8 cellular contexts compared by ENCODE assay signal in the genomic region with DNA sequence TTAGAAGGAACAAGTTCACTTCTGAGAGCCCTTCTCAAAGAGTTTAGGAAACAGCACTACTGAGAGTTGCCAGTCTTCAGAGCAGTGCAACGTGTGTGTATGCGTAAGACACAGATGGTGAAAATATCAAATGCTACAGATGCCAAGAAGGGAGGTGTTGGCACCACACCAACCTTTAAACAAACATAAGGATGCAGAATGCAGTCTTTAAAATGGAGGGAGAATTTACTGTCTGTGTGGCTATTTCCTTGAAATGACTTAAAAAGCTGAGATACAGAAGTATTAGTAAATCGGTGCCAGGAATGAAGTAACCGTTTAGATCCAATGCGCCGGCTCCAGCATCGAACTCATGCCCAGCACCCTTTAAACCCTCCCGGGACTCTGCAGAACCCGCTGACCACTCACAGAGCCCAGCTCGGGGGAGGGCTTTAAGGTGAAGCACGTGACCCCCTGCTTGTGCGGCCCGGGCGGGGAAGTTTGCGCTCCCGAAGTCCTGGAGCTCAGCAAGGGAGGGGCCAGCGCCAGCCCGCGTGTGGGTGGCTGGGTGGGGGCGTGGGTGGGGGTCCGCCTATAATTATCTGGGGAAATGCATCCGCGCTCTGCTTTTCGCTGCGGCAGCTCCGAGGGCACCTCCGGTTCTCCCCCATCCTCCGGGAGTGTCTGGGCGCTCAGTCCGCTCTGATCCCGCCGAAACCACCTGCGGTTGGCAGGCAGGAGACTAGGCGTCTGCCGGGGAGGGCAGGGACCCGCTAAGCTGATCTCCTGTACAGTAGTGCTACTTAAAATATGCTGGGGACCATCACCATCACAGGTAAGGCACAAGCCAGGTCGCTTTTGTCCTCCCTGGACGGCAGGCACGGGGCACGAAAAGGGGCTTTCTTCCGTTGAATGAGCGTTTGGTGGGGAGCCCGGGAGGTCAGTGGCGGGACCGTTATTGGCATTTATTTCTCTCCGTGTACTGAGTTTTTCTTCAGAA.
DNase-seq lines count a peak whose midpoint lies in the region; ATAC-seq and TF ChIP-seq lines count a peak whose summit lies in the region.

No MANE protein-coding gene starts in this region.

- DNase-seq in HCT116 (ENCODE audit: low read depth, low spot score) = peak; percentile 78
- peak; percentile 68 for DNase-seq in SW480 (ENCODE audit: low spot score)
- peak; percentile 78 for DNase-seq in choroid plexus epithelial cell (ENCODE audit: low read depth)
- DNase-seq in kidney tubule cell (ENCODE audit: low spot score) = peak; percentile 79
- DNase-seq in stimulated activated naive CD8-positive, alpha-beta T cell treated with anti-CD3 and anti-CD28 coated beads, Interleukin-15, Interleukin-2, amounts not matched to agents 100 U/mL and 50 U/mL, for 24 hours = peak; percentile 25
- no peak for DNase-seq in cortex of kidney (lab: John Stamatoyannopoulos, UW)

- H3K9me2 ChIP-seq in HCT116 (ENCODE audit: insufficient read depth) = no peaks in the 10 kb centered on the region

- CTCF ChIA-PET in HCT116 (lab: Charles Lee) = interaction anchor here (0.6 to 3.5 kb wide), 21 partner anchors 8 to 508 kb away, joined by 3 to 60 read pairs (median 5); no protein-coding TSS in a partner anchor

- ATAC-seq in HCT116 = peak; percentile 74
- ATAC-seq in stimulated activated naive CD8-positive, alpha-beta T cell treated with anti-CD3 and anti-CD28 coated beads, Interleukin-15, Interleukin-2, amounts not matched to agents 100 U/mL and 50 U/mL, for 24 hours = peak; percentile 55
- no peak for ATAC-seq in GM18907 (IDR thresholded peaks at IDR 0.05; ENCODE audit: unreplicated experiment)

- RAD21 ChIA-PET in HCT116 (lab: Charles Lee; ENCODE audit: low non-redundant PET in 1 of 2, low total read pairs in 2 of 2, uncharacterized antibody in 2 of 2, unreplicated experiment in 2 of 2) = interaction anchor here (0.7 to 2.2 kb wide), 7 partner anchors 8 to 433 kb away, joined by 3 to 28 read pairs (median 6); no protein-coding TSS in a partner anchor

- peak overlapping the region; percentile 93 for H3K4me3 ChIP-seq in ACC112 (ENCODE audit: low read depth, low read length)
- H3K4me3 ChIP-seq in HCT116 (replicated peaks in 1 of 2; ENCODE audit: low read depth in 1 of 2, low read length in 2 of 2) = peak overlapping the region; percentile 60 to 75
- H3K4me3 ChIP-seq in choroid plexus epithelial cell (ENCODE audit: low read depth, low read length) = peak overlapping the region; percentile 69

- no peak for TF ChIP-seq POLR2A in HCT116 (IDR thresholded peaks at IDR 0.05; ENCODE audit: borderline replicate concordance, extremely low read depth, insufficient read depth, insufficient read length)

- peaks cover 42% of the 10 kb centered on the region for H3K4me1 ChIP-seq in ACC112 (ENCODE audit: control insufficient read depth, insufficient read depth, low read length, unreplicated experiment)
- H3K4me1 ChIP-seq in HCT116 (ENCODE audit: control insufficient read depth in 1 of 2, insufficient read depth in 2 of 2, low read length in 2 of 2) = peaks cover 26 to 89% of the 10 kb centered on the region in 2 experiments

- H3K9ac ChIP-seq in HCT116 (ENCODE audit: low read length) = peak overlapping the region; percentile 75

- POLR2A ChIA-PET in HCT116 (lab: Charles Lee) = interaction anchor here (0.6 to 7.7 kb wide), 36 partner anchors 8 to 500 kb away, joined by 3 to 75 read pairs (median 5); no protein-coding TSS in a partner anchor

- TF ChIP-seq RAD21 in HCT116 (IDR thresholded peaks at IDR 0.05; ENCODE audit: low read depth) = no peak

- TF ChIP-seq CTCF in HCT116 (IDR thresholded peaks at IDR 0.05 in 2 of 3, conservative IDR thresholded peaks at IDR 0.05 in 1 of 3; ENCODE audit: borderline replicate concordance in 1 of 3, insufficient read depth in 1 of 3, low read depth in 2 of 3, low read length in 2 of 3) = no peak
- TF ChIP-seq CTCF in choroid plexus epithelial cell (conservative IDR thresholded peaks at IDR 0.05; ENCODE audit: low read depth, low read length) = no peak

- peak overlapping the region; percentile 47 for H2AFZ ChIP-seq in ACC112 (ENCODE audit: low read length, unreplicated experiment)
- H2AFZ ChIP-seq in HCT116 (ENCODE audit: low read depth, low read length, poor library complexity, severe bottlenecking) = no peak overlapping the region

- H3K79me2 ChIP-seq in ACC112 (ENCODE audit: control insufficient read depth, insufficient read depth, low read length, unreplicated experiment) (peaks cover 75% of the 10 kb centered on the region), HCT116 (ENCODE audit: insufficient read depth, low read length) (peaks cover 99% of the 10 kb centered on the region)

- peak overlapping the region; percentile 92 for H3K27ac ChIP-seq in ACC112 (ENCODE audit: low read depth, low read length)
- peak overlapping the region; percentile 69 for H3K27ac ChIP-seq in HCT116 (ENCODE audit: low read depth, low read length)

- H3K4me2 ChIP-seq in HCT116 (ENCODE audit: low read length) = peak overlapping the region; percentile 74

- H3K36me3 ChIP-seq in ACC112 (ENCODE audit: insufficient read depth, low read length) = peaks cover 3% of the 10 kb centered on the region; the same call in 1 of the 2 replicates
- H3K36me3 ChIP-seq in HCT116 (ENCODE audit: control insufficient read depth in 1 of 2, insufficient read depth in 2 of 2, low read length in 2 of 2) = peaks cover 0 to 35% of the 10 kb centered on the region in 2 experiments; a peak in 2 of 4 replicates

- no peaks in the 10 kb centered on the region for H3K27me3 ChIP-seq in ACC112 (ENCODE audit: insufficient read depth, low read length)
- H3K27me3 ChIP-seq in HCT116 (ENCODE audit: insufficient read depth, low read length) = no peaks in the 10 kb centered on the region

- intact Hi-C loops in HCT116 (cut with micrococcal nuclease) = loop anchor here (2.0 to 5.0 kb wide), 2 partner anchors 263 to 433 kb away; no protein-coding TSS in a partner anchor

- peaks cover 18% of the 10 kb centered on the region; the same call in 1 of the 2 replicates for H4K20me1 ChIP-seq in HCT116 (ENCODE audit: insufficient read depth)

- H3K9me3 ChIP-seq in HCT116 (ENCODE audit: control insufficient read depth in 1 of 2, insufficient read depth in 1 of 2, low read depth in 1 of 2, low read length in 2 of 2) = no peaks in the 10 kb centered on the region

- no TSS peak for BruUV-seq in HCT116 (replicated peaks; lab: Mats Ljungman, UMichigan)

TF ChIP-seq in HCT116, 20 proteins besides CTCF, POLR2A, EP300 and RAD21:
- TF ChIP-seq, protein P1, sequence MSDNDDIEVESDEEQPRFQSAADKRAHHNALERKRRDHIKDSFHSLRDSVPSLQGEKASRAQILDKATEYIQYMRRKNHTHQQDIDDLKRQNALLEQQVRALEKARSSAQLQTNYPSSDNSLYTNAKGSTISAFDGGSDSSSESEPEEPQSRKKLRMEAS (IDR thresholded peaks at IDR 0.05) = peak; percentile 51; the same call in 1 of the 2 replicates
- TF ChIP-seq SP1 (IDR thresholded peaks at IDR 0.05; ENCODE audit: low read depth) (peak; percentile 47), TCF7L2 (IDR thresholded peaks at IDR 0.05; ENCODE audit: borderline replicate concordance, extremely low read depth, insufficient read depth, insufficient read length) (peak; percentile 80), EZH2phosphoT487 (IDR thresholded peaks at IDR 0.05; ENCODE audit: borderline replicate concordance) (no peak), CBX3 (IDR thresholded peaks at IDR 0.05; ENCODE audit: low read depth) (0 out of 2 replicates have a peak, but pooled peaks have one; percentile 50), POLR2AphosphoS5 (IDR thresholded peaks at IDR 0.05; ENCODE audit: low read depth, low read length) (peak; percentile 94), FOSL1 (IDR thresholded peaks at IDR 0.05; ENCODE audit: low read depth) (no peak), JUND (IDR thresholded peaks at IDR 0.05) (peak; percentile 14; the same call in 1 of the 2 replicates), ZFX (IDR thresholded peaks at IDR 0.05) (no peak), EZH2 (IDR thresholded peaks at IDR 0.05) (no peak), CEBPB (IDR thresholded peaks at IDR 0.05; ENCODE audit: low read depth) (no peak; the same call in 1 of the 2 replicates), SRF (IDR thresholded peaks at IDR 0.05; ENCODE audit: low read depth) (no peak), EGR1 (IDR thresholded peaks at IDR 0.05; ENCODE audit: low read depth) (peak; percentile 86), ELF1 (IDR thresholded peaks at IDR 0.05; ENCODE audit: borderline replicate concordance, low read depth) (no peak)
- TF ChIP-seq, protein P2, sequence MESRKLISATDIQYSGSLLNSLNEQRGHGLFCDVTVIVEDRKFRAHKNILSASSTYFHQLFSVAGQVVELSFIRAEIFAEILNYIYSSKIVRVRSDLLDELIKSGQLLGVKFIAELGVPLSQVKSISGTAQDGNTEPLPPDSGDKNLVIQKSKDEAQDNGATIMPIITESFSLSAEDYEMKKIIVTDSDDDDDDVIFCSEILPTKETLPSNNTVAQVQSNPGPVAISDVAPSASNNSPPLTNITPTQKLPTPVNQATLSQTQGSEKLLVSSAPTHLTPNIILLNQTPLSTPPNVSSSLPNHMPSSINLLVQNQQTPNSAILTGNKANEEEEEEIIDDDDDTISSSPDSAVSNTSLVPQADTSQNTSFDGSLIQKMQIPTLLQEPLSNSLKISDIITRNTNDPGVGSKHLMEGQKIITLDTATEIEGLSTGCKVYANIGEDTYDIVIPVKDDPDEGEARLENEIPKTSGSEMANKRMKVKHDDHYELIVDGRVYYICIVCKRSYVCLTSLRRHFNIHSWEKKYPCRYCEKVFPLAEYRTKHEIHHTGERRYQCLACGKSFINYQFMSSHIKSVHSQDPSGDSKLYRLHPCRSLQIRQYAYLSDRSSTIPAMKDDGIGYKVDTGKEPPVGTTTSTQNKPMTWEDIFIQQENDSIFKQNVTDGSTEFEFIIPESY (IDR thresholded peaks at IDR 0.05; ENCODE audit: extremely low read depth, insufficient replicate concordance, low read length) = peak; percentile 12
- TF ChIP-seq, protein P3, sequence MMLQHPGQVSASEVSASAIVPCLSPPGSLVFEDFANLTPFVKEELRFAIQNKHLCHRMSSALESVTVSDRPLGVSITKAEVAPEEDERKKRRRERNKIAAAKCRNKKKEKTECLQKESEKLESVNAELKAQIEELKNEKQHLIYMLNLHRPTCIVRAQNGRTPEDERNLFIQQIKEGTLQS (IDR thresholded peaks at IDR 0.05) = no peak
